8 cellular contexts compared by ENCODE assay signal in the genomic region with DNA sequence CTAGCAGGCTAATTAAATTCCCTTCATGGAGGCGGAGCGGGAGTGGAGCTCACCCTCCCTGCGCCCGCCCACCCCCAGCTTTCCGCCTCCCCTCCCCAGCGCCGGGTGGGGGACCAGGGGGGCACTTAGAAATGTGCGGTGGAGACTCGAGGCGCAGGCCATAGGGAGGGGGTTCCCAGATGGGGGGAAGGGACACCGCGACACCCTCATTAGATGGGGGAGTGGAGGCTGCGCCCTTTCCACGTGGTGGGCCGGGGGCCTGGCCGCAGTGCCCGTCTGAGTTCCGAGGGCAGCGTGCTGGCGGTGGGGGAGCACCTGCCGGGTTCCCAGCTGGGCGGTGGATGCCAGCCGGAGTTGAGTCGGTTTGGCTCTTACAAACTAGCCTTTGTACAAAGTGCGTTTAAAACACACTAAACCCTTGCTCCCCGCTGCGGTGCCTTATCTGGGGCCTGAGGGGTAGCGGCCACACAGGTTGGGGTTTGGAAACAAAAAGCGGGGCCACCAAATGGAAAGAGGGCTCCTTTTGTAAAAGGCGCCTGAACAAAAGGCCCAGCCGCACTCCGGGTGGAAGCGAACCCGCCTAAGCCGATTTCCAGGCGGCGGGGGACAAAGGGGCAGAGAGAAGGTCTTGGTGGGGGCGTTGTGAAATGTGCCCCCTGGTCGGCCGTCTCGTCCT.
DNase-seq lines count a peak whose midpoint lies in the region; TF ChIP-seq lines count a peak whose summit lies in the region.

No MANE protein-coding gene starts in this region.

- TF ChIP-seq CTCF in WERI-Rb-1 (IDR thresholded peaks at IDR 0.05; ENCODE audit: low read depth, low read length), result no peak

- H3K9me3 ChIP-seq in WERI-Rb-1 (ENCODE audit: severe bottlenecking), result no peaks in the 10 kb centered on the region
- no peaks in the 10 kb centered on the region for H3K9me3 ChIP-seq in iPS DF 6.9 (ENCODE audit: control insufficient read depth, insufficient read depth, low read length)
- H3K9me3 ChIP-seq in stomach smooth muscle (ENCODE audit: control insufficient read depth in 2 of 2, low read length in 2 of 2), result no peaks in the 10 kb centered on the region

- H3K27me3 ChIP-seq in WERI-Rb-1 (ENCODE audit: insufficient read depth, low read depth, severe bottlenecking), result no peaks in the 10 kb centered on the region
- H3K27me3 ChIP-seq in iPS DF 6.9 (ENCODE audit: control insufficient read depth, insufficient read depth, low read length), result no peaks in the 10 kb centered on the region
- no peaks in the 10 kb centered on the region for H3K27me3 ChIP-seq in stomach smooth muscle (ENCODE audit: control insufficient read depth in 1 of 2, insufficient read depth in 2 of 2, low read length in 2 of 2)

- no CpG with 5 or more reads among the region's 41 CpGs for WGBS in iPS DF 6.9 (ENCODE audit: insufficient coverage, insufficient read length)

- H3K4me3 ChIP-seq in WERI-Rb-1 (ENCODE audit: low read depth, low read length) (peak overlapping the region; percentile 69), iPS DF 6.9 (ENCODE audit: low read length) (peak overlapping the region; percentile 76; the same call in 1 of the 2 replicates), stomach smooth muscle (ENCODE audit: low read length in 2 of 2) (no peak overlapping the region)

- peaks cover 14% of the 10 kb centered on the region for H3K4me1 ChIP-seq in iPS DF 6.9 (ENCODE audit: control insufficient read depth, insufficient read depth, low read length)
- H3K4me1 ChIP-seq in stomach smooth muscle (ENCODE audit: control insufficient read depth, insufficient read depth, low read length), result peaks cover 55% of the 10 kb centered on the region

- DNase-seq in NCI-H748 (lab: John Stamatoyannopoulos, UW; ENCODE audit: unreplicated experiment) (peak; percentile 61), NCI-H748 treated with DMSO at 0.1 percent for 48 hours (lab: John Stamatoyannopoulos, UW) (no peak), WERI-Rb-1 (no peak), iPS DF 6.9 (ENCODE audit: low read depth, low spot score) (no peak), islet precursor cell (no peak), GDM1 (lab: John Stamatoyannopoulos, UW) (no peak), NCI-H526 treated with DMSO at 0.1 percent for 48 hours (lab: John Stamatoyannopoulos, UW) (no peak)

- peak overlapping the region; percentile 99 for H3K27ac ChIP-seq in WERI-Rb-1
- no peak overlapping the region for H3K27ac ChIP-seq in iPS DF 6.9 (ENCODE audit: low read length)
- H3K27ac ChIP-seq in stomach smooth muscle (ENCODE audit: low read length), result peak overlapping the region; percentile 64

- H3K36me3 ChIP-seq in WERI-Rb-1 (peaks cover 43% of the 10 kb centered on the region), iPS DF 6.9 (ENCODE audit: control insufficient read depth, insufficient read depth, low read length) (no peaks in the 10 kb centered on the region), stomach smooth muscle (ENCODE audit: control insufficient read depth in 2 of 2, insufficient read depth in 2 of 2, low read length in 2 of 2) (no peaks in the 10 kb centered on the region)

- no peak overlapping the region for H3K9ac ChIP-seq in stomach smooth muscle (ENCODE audit: low read length in 2 of 2)

Comparison
In these comparisons a context has a peak if more than half of its experiments do, and no peak if none do; other contexts are left out.
1. H3K4me3 ChIP-seq: peak in WERI-Rb-1 (single experiment) and iPS DF 6.9 (single experiment); none in stomach smooth muscle (0 of 2).